ENCODE assay signal across 19 cellular contexts in the genomic region with DNA sequence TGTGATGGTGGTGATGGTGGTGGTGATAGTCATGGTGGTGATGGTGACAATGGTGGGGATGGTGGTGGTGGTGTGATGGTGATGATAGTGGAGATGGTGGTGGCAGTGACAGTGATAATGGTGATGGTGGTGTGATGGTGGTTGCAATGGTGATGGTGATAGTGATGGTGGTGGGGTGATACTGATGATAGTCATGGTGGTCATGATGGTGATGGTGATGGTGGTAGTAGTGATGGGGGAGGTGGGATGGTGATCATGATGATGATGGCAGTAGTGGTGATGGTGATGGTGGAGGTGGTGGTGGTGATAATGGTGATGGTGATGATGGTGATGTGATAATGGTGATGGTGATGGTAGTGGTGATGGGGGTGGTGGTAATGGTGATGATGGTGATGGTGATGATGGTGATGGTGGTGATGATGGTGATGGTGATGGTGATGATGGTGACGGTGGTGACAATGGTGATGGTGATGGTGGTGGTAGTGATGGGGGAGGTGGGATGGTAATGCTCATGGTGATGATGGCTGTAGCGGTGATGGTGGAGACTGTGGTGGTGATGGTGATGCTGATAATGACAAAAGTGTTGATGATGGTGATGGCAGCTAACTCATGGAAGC. TPM values are rescaled to one million over a fixed set of nuclear protein-coding genes. Genes with fewer than 3 reads are reported as not detected.
DNase-seq lines count a peak whose midpoint lies in the region; ATAC-seq and TF ChIP-seq lines count a peak whose summit lies in the region.
"Had no signal": no experiment of that assay in that cellular context is flagged by ENCODE, and none has a peak within 500 bp of the region (broad histone marks: within the 10 kb centered on the region; RNA-seq: fewer than 3 reads in every experiment).

No MANE protein-coding gene starts in this region.

- CTCF ChIA-PET in CD4-positive, alpha-beta T cell (lab: Charles Lee) = no interaction called here
- CTCF ChIA-PET in HEK293T (lab: Yijun Ruan, JAX) = interaction anchor here (0.6 kb wide), 1 partner anchor 19 kb away, joined by 3 read pairs; no protein-coding TSS in a partner anchor

- no peaks in the 10 kb centered on the region for H3K9me3 Mint-ChIP-seq in CD4-positive, alpha-beta T cell
- peaks cover 0 to 1% (median 0%) of the 10 kb centered on the region in 6 donors for H3K9me3 Mint-ChIP-seq in immature natural killer cell
- H3K9me3 Mint-ChIP-seq in progenitor cell of endocrine pancreas (ENCODE audit: low read depth) = peaks cover 8% of the 10 kb centered on the region
- peaks cover 9% of the 10 kb centered on the region for H3K9me3 Mint-ChIP-seq in nephron progenitor cell

- no peak for TF ChIP-seq CTCF in CD4-positive, alpha-beta T cell (IDR thresholded peaks at IDR 0.05)
- TF ChIP-seq CTCF in progenitor cell of endocrine pancreas (IDR thresholded peaks at IDR 0.05; ENCODE audit: unreplicated experiment) (no peak), nephron progenitor cell (IDR thresholded peaks at IDR 0.05) (no peak)

- ATAC-seq in CD4-positive, alpha-beta T cell (ENCODE audit: poor library complexity) = no peak
- ATAC-seq: left lung had no signal

- H3K4me3 Mint-ChIP-seq in CD4-positive, alpha-beta T cell = peak overlapping the region; percentile 17
- peak overlapping the region in 3 of 5 donors; percentile 26 to 39 (median 32) for H3K4me3 Mint-ChIP-seq in immature natural killer cell
- H3K4me3 Mint-ChIP-seq in progenitor cell of endocrine pancreas (ENCODE audit: low read depth) = no peak overlapping the region
- no peak overlapping the region for H3K4me3 Mint-ChIP-seq in nephron progenitor cell

- no peaks in the 10 kb centered on the region for H3K4me1 Mint-ChIP-seq in CD4-positive, alpha-beta T cell (ENCODE audit: low read depth)
- H3K4me1 Mint-ChIP-seq in immature natural killer cell (peaks cover 20 to 21% of the 10 kb centered on the region in 2 donors), progenitor cell of endocrine pancreas (ENCODE audit: low read depth) (peaks cover 3% of the 10 kb centered on the region), nephron progenitor cell (peaks cover 26% of the 10 kb centered on the region)

- H3K9me3 ChIP-seq in CD4-positive, alpha-beta T cell (ENCODE audit: control insufficient read depth, low read length) = no peaks in the 10 kb centered on the region
- H3K9me3 ChIP-seq: colonic mucosa, left lung, right atrium auricular region, testis had no signal

- H3K27me3 ChIP-seq in CD4-positive, alpha-beta T cell (ENCODE audit: control insufficient read depth, insufficient read depth, low read length) = no peaks in the 10 kb centered on the region
- H3K27me3 ChIP-seq: colonic mucosa, left lung, right atrium auricular region, testis had no signal

- peak overlapping the region; percentile 4 for H3K27ac Mint-ChIP-seq in CD4-positive, alpha-beta T cell
- H3K27ac Mint-ChIP-seq in immature natural killer cell = peak overlapping the region; percentile 80 to 94 (median 90)
- H3K27ac Mint-ChIP-seq in progenitor cell of endocrine pancreas = peak overlapping the region; percentile 54
- H3K27ac Mint-ChIP-seq in nephron progenitor cell = no peak overlapping the region

- no peaks in the 10 kb centered on the region for H3K36me3 Mint-ChIP-seq in CD4-positive, alpha-beta T cell (ENCODE audit: low read depth)
- peaks cover 0 to 7% (median 0%) of the 10 kb centered on the region in 3 donors for H3K36me3 Mint-ChIP-seq in immature natural killer cell
- no peaks in the 10 kb centered on the region for H3K36me3 Mint-ChIP-seq in progenitor cell of endocrine pancreas (ENCODE audit: insufficient read depth)
- no peaks in the 10 kb centered on the region for H3K36me3 Mint-ChIP-seq in nephron progenitor cell (ENCODE audit: low read depth)
- H3K36me3 Mint-ChIP-seq: brain had no signal

- no peak overlapping the region for H3K27ac ChIP-seq in CD4-positive, alpha-beta T cell (ENCODE audit: low read depth, low read length)
- H3K27ac ChIP-seq: colonic mucosa, left lung, right atrium auricular region, testis had no signal

- no peaks in the 10 kb centered on the region for H3K27me3 Mint-ChIP-seq in CD4-positive, alpha-beta T cell
- H3K27me3 Mint-ChIP-seq in immature natural killer cell (ENCODE audit: low read depth in 3 of 3) = peaks cover 14 to 17% (median 15%) of the 10 kb centered on the region in 3 donors
- no peaks in the 10 kb centered on the region for H3K27me3 Mint-ChIP-seq in progenitor cell of endocrine pancreas
- H3K27me3 Mint-ChIP-seq in nephron progenitor cell (ENCODE audit: low read depth, poor library complexity) = peaks cover 17% of the 10 kb centered on the region
- H3K27me3 Mint-ChIP-seq: brain had no signal

- DNase-seq in CD4-positive, alpha-beta T cell = peak in 1 of 10 experiments; percentile 1
- DNase-seq in HEK293T (ENCODE audit: extremely low spot score) (no peak), immature natural killer cell (peak; percentile 57 to 63 (median 62)), progenitor cell of endocrine pancreas (ENCODE audit: low spot score, unreplicated experiment) (no peak), NCI-H82 (lab: John Stamatoyannopoulos, UW) (no peak), nephron progenitor cell (no peak), SIG-M5 treated with dmso at 0.1 percent for 504 hours (lab: John Stamatoyannopoulos, UW; ENCODE audit: unreplicated experiment) (no peak)
- DNase-seq in stimulated activated naive CD4-positive, alpha-beta T cell (lab: John Stamatoyannopoulos, UW) = no peak
- DNase-seq: colonic mucosa; COR-L47; GOT3; NCI-H1417; NCI-H524; stimulated activated CD4-positive, alpha-beta T cell treated with anti-CD3 and anti-CD28 coated beads, Interleukin-15, amount 100 ng/mL, for 24 hours; T1000; testis had no signal

- intact Hi-C loops in CD4-positive, alpha-beta T cell (cut with DNase I, micrococcal nuclease) = loop anchor here (5.0 to 10.0 kb wide), 3 partner anchors 143 to 407 kb away; a partner anchor contains a TSS

- POLR2A ChIA-PET in CD4-positive, alpha-beta T cell (lab: Charles Lee) = no interaction called here
- POLR2A ChIA-PET in HEK293T (lab: Yijun Ruan, JAX) = no interaction called here

TF ChIP-seq in HEK293T, 16 proteins besides CTCF, POLR2A, EP300 and RAD21:
- no peak for TF ChIP-seq ZNF384 (IDR thresholded peaks at IDR 0.05)
- TF ChIP-seq TARDBP (IDR thresholded peaks at IDR 0.05) = 0 out of 2 replicates have a peak, but pooled peaks have one; percentile 31
- TF ChIP-seq FOXA1 (IDR thresholded peaks at IDR 0.05) = no peak
TF ChIP-seq in HEK293T: peak in this region for 1.

RNA-seq across cellular contexts. Expression of a gene that starts 4.7 kb away (rescaled TPM):
- total RNA-seq in CD4-positive, alpha-beta T cell = 10 to 100 TPM; 19.2 to 19.6 TPM
- polyA plus RNA-seq in immature natural killer cell = 1 to 10 TPM; 4.0 to 7.3 (median 4.3) TPM
- 23.2 and 24.3 TPM in 2 replicates for total RNA-seq in progenitor cell of endocrine pancreas

Comparison
In these comparisons a context has a peak if more than half of its experiments do, and no peak if none do; other contexts are left out.
1. DNase-seq: peak in immature natural killer cell (3 of 3); none in HEK293T (single experiment), progenitor cell of endocrine pancreas (single experiment), NCI-H82 (single experiment), stimulated activated naive CD4-positive, alpha-beta T cell (0 of 6), nephron progenitor cell (single experiment) and SIG-M5 treated with dmso at 0.1 percent for 504 hours (single experiment).
2. H3K4me3 Mint-ChIP-seq: peak in CD4-positive, alpha-beta T cell (single experiment) and immature natural killer cell (3 of 5); none in progenitor cell of endocrine pancreas (single experiment) and nephron progenitor cell (single experiment).